ENCODE assay signal across 10 cellular contexts in genomic region chr10:79246209-79246581, GRCh38.
DNase-seq lines count a peak whose midpoint lies in the region; ATAC-seq, FAIRE-seq and TF ChIP-seq lines count a peak whose summit lies in the region.
"Had no signal": no experiment of that assay in that cellular context is flagged by ENCODE, and none has a peak within 500 bp of the region (broad histone marks: within the 10 kb centered on the region; RNA-seq: fewer than 3 reads in every experiment).

No MANE protein-coding gene starts in this region.

- TF ChIP-seq CTCF in breast epithelium (IDR thresholded peaks at IDR 0.05) (no peak), thoracic aorta (IDR thresholded peaks at IDR 0.05) (no peak)

- intact Hi-C loops in breast epithelium (cut with DNase I; ENCODE audit: low total_unique reads) = no loop called here
- intact Hi-C loops in activated naive CD4-positive, alpha-beta T cell treated with anti-CD3 and anti-CD28 coated beads for 36 hours (cut with micrococcal nuclease) = loop anchor here (10.0 kb wide), 2 partner anchors 579 to 829 kb away; partner anchors contain the start of genes NUTM2E and TMEM254

- H3K27me3 Mint-ChIP-seq in T-helper 1 cell treated with Interleukin-12 subunit alpha and Interleukin-12 subunit beta and Interleukin-4 antibody, amounts not matched to agents 30 μg/mL and 1 μg/mL, for 36 hours (ENCODE audit: low read depth) = no peaks in the 10 kb centered on the region
- peaks cover 0 to 5% (median 0%) of the 10 kb centered on the region in 5 donors for H3K27me3 Mint-ChIP-seq in naive thymus-derived CD8-positive, alpha-beta T cell
- no peaks in the 10 kb centered on the region for H3K27me3 Mint-ChIP-seq in activated naive CD4-positive, alpha-beta T cell treated with anti-CD3 and anti-CD28 coated beads for 36 hours (ENCODE audit: low read depth)

- H3K9me3 Mint-ChIP-seq in T-helper 1 cell treated with Interleukin-12 subunit alpha and Interleukin-12 subunit beta and Interleukin-4 antibody, amounts not matched to agents 30 μg/mL and 1 μg/mL, for 36 hours = no peaks in the 10 kb centered on the region
- no peaks in the 10 kb centered on the region for H3K9me3 Mint-ChIP-seq in naive thymus-derived CD8-positive, alpha-beta T cell
- no peaks in the 10 kb centered on the region for H3K9me3 Mint-ChIP-seq in activated naive CD4-positive, alpha-beta T cell treated with anti-CD3 and anti-CD28 coated beads for 36 hours

- FAIRE-seq in H54 (lab: Jason Lieb, UNC) = no peak

- H3K36me3 ChIP-seq in breast epithelium = no peaks in the 10 kb centered on the region
- no peaks in the 10 kb centered on the region for H3K36me3 ChIP-seq in thoracic aorta
- H3K36me3 ChIP-seq: HAP-1 had no signal

- no peaks in the 10 kb centered on the region for H3K9me3 ChIP-seq in breast epithelium
- H3K9me3 ChIP-seq in thoracic aorta = no peaks in the 10 kb centered on the region
- H3K9me3 ChIP-seq: HAP-1, mucosa of descending colon had no signal

- peak overlapping the region; percentile 90 for H3K4me3 Mint-ChIP-seq in T-helper 1 cell treated with Interleukin-12 subunit alpha and Interleukin-12 subunit beta and Interleukin-4 antibody, amounts not matched to agents 30 μg/mL and 1 μg/mL, for 36 hours
- no peak overlapping the region for H3K4me3 Mint-ChIP-seq in naive thymus-derived CD8-positive, alpha-beta T cell
- H3K4me3 Mint-ChIP-seq in activated naive CD4-positive, alpha-beta T cell treated with anti-CD3 and anti-CD28 coated beads for 36 hours = no peak overlapping the region

- peaks cover 33 to 34% of the 10 kb centered on the region in 2 donors for H3K4me1 ChIP-seq in breast epithelium
- peaks cover 52 to 83% of the 10 kb centered on the region in 2 donors for H3K4me1 ChIP-seq in thoracic aorta (ENCODE audit: control insufficient read depth in 1 of 2, low read depth in 2 of 2)
- H3K4me1 ChIP-seq: HAP-1 had no signal

- peaks cover 71% of the 10 kb centered on the region for H3K4me1 Mint-ChIP-seq in T-helper 1 cell treated with Interleukin-12 subunit alpha and Interleukin-12 subunit beta and Interleukin-4 antibody, amounts not matched to agents 30 μg/mL and 1 μg/mL, for 36 hours (ENCODE audit: low read depth)
- peaks cover 33 to 83% (median 45%) of the 10 kb centered on the region in 4 donors for H3K4me1 Mint-ChIP-seq in naive thymus-derived CD8-positive, alpha-beta T cell
- peaks cover 67% of the 10 kb centered on the region for H3K4me1 Mint-ChIP-seq in activated naive CD4-positive, alpha-beta T cell treated with anti-CD3 and anti-CD28 coated beads for 36 hours (ENCODE audit: low read depth)

- ATAC-seq in thoracic aorta (ENCODE audit: insufficient number of reproducible peaks, low FRiP score, low read depth) = peak; percentile 53
- ATAC-seq in naive thymus-derived CD8-positive, alpha-beta T cell = no peak
- ATAC-seq: mucosa of descending colon had no signal

- CTCF ChIA-PET in activated naive CD4-positive, alpha-beta T cell treated with anti-CD3 and anti-CD28 coated beads for 36 hours (lab: Charles Lee) = interaction anchor here (1.1 to 1.2 kb wide), 2 partner anchors 10 to 18 kb away, joined by 3 to 4 read pairs; no protein-coding TSS in a partner anchor

- POLR2A ChIA-PET in naive thymus-derived CD8-positive, alpha-beta T cell (lab: Charles Lee) = no interaction called here

- H3K4me3 ChIP-seq in breast epithelium (peak overlapping the region in 1 of 3 donors; percentile 8), thoracic aorta (peak overlapping the region; percentile 4)
- H3K4me3 ChIP-seq: HAP-1, mucosa of descending colon had no signal

- peak overlapping the region; percentile 97 for H3K27ac Mint-ChIP-seq in T-helper 1 cell treated with Interleukin-12 subunit alpha and Interleukin-12 subunit beta and Interleukin-4 antibody, amounts not matched to agents 30 μg/mL and 1 μg/mL, for 36 hours
- H3K27ac Mint-ChIP-seq in naive thymus-derived CD8-positive, alpha-beta T cell = peak overlapping the region in 2 of 10 donors; percentile 13 to 32
- no peak overlapping the region for H3K27ac Mint-ChIP-seq in activated naive CD4-positive, alpha-beta T cell treated with anti-CD3 and anti-CD28 coated beads for 36 hours

- peak overlapping the region; percentile 84 to 88 for H3K27ac ChIP-seq in breast epithelium
- H3K27ac ChIP-seq in thoracic aorta = peak overlapping the region; percentile 91 to 98

- DNase-seq in T-helper 1 cell (no peak), breast epithelium (ENCODE audit: low spot score in 2 of 2) (peak; percentile 70 to 81), middle frontal gyrus (ENCODE audit: extremely low spot score, low spot score) (peak; percentile 48), thoracic aorta (ENCODE audit: low spot score) (peak; percentile 79), H54 (ENCODE audit: insufficient read length, low spot score) (no peak)
- DNase-seq in naive thymus-derived CD8-positive, alpha-beta T cell = no peak
- DNase-seq in activated naive CD4-positive, alpha-beta T cell treated with anti-CD3 and anti-CD28 coated beads for 36 hours = no peak

- H3K27me3 ChIP-seq in breast epithelium (no peaks in the 10 kb centered on the region), thoracic aorta (replicated peaks; ENCODE audit: insufficient read depth) (no peaks in the 10 kb centered on the region)

- TF ChIP-seq POLR2A in breast epithelium (IDR thresholded peaks at IDR 0.05) = no peak
- TF ChIP-seq POLR2A in H54 (IDR thresholded peaks at IDR 0.05; ENCODE audit: low read depth, low read length) = no peak

- peaks cover 9% of the 10 kb centered on the region for H3K36me3 Mint-ChIP-seq in T-helper 1 cell treated with Interleukin-12 subunit alpha and Interleukin-12 subunit beta and Interleukin-4 antibody, amounts not matched to agents 30 μg/mL and 1 μg/mL, for 36 hours (ENCODE audit: low read depth)
- H3K36me3 Mint-ChIP-seq in naive thymus-derived CD8-positive, alpha-beta T cell = no peaks in the 10 kb centered on the region
- peaks cover 11% of the 10 kb centered on the region for H3K36me3 Mint-ChIP-seq in activated naive CD4-positive, alpha-beta T cell treated with anti-CD3 and anti-CD28 coated beads for 36 hours (ENCODE audit: low read depth)

Comparison
In these comparisons a context has a peak if more than half of its experiments do, and no peak if none do; other contexts are left out.
1. DNase-seq: peak in breast epithelium (2 of 2), middle frontal gyrus (single experiment) and thoracic aorta (single experiment); none in T-helper 1 cell (0 of 5), H54 (single experiment), naive thymus-derived CD8-positive, alpha-beta T cell (0 of 10) and activated naive CD4-positive, alpha-beta T cell treated with anti-CD3 and anti-CD28 coated beads for 36 hours (single experiment).